In the genomic region with DNA sequence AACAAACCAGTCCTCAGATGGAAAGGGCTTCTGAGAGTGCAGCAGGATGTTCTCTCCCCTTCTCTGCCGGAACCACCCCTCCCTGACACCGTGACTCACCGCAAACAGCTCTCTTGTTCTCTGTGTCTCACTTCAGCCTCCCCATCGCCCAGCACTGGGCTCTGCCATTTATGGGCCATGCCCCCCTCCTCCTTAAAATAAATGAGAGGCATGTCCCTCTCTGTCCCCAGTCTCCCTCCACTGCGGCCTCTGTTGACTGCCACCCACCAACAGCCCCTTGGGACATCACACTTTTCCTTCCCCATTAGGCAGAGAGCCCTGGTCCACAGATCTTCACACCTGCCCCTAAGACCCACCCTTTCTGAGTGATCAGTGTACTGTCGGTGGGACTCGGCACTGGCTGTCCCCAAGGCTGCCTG, we compare ENCODE assay signal across 8 cellular contexts. TPM values are rescaled to one million over a fixed set of nuclear protein-coding genes. Genes with fewer than 3 reads are reported as not detected.
A peak's percentile ranks its signal among the peaks of the same experiment; 100 is the strongest.
DNase-seq lines count a peak whose midpoint lies in the region; ATAC-seq and TF ChIP-seq lines count a peak whose summit lies in the region.

No MANE protein-coding gene starts in this region.

- TF ChIP-seq POLR2A in sigmoid colon (IDR thresholded peaks at IDR 0.05): no peak

- DNase-seq in COLO668 (lab: John Stamatoyannopoulos, UW; ENCODE audit: unreplicated experiment) (peak; percentile 60), fibroblast of pulmonary artery (ENCODE audit: low read depth) (peak; percentile 81), sigmoid colon (peak; percentile 86), SKM-1 (lab: John Stamatoyannopoulos, UW; ENCODE audit: unreplicated experiment) (no peak)
- DNase-seq in activated CD8-positive, alpha-beta memory T cell treated with anti-CD3 and anti-CD28 coated beads for 4 hours (ENCODE audit: low read depth in 2 of 2): peak; percentile 61 to 64

- H4K20me1 ChIP-seq in Loucy (ENCODE audit: insufficient read depth, low read length, poor library complexity, severe bottlenecking): no peaks in the 10 kb centered on the region

- no peak for TF ChIP-seq EP300 in sigmoid colon (IDR thresholded peaks at IDR 0.05)

- no peaks in the 10 kb centered on the region for H3K27me3 ChIP-seq in Loucy (ENCODE audit: insufficient read depth, low read length, poor library complexity, severe bottlenecking)
- H3K27me3 ChIP-seq in sigmoid colon: no peaks in the 10 kb centered on the region

- 23 to 42% methylated on average over 7 of the region's 7 CpGs for WGBS in sigmoid colon, 2 donors

- peak overlapping the region; percentile 90 for H3K9ac ChIP-seq in Loucy (ENCODE audit: low read depth, low read length, poor library complexity, severe bottlenecking)

- H3K4me3 ChIP-seq in Loucy (ENCODE audit: low read length, poor library complexity, severe bottlenecking) (peak overlapping the region; percentile 66), fibroblast of pulmonary artery (replicated peaks; ENCODE audit: low read depth, low read length) (no peak overlapping the region), sigmoid colon (no peak overlapping the region)

- H3K27ac ChIP-seq in sigmoid colon: peak overlapping the region; percentile 67 to 94 (median 76)

- H3K4me2 ChIP-seq in Loucy (ENCODE audit: low read depth, low read length, poor library complexity, severe bottlenecking): peak overlapping the region; percentile 77

- H3K9me3 ChIP-seq in Loucy (ENCODE audit: insufficient read depth, low read depth, low read length) (no peaks in the 10 kb centered on the region), sigmoid colon (no peaks in the 10 kb centered on the region)

- peaks cover 55% of the 10 kb centered on the region for H3K79me2 ChIP-seq in Loucy (ENCODE audit: insufficient read depth, low read length)

- H3F3A ChIP-seq in Loucy (ENCODE audit: low read depth): peaks cover 10% of the 10 kb centered on the region; the same call in 1 of the 2 replicates

- H2AFZ ChIP-seq in Loucy (ENCODE audit: low read length): peak overlapping the region; percentile 23; the same call in 1 of the 2 replicates

- peaks cover 5% of the 10 kb centered on the region; the same call in 1 of the 2 replicates for H3K36me3 ChIP-seq in Loucy (ENCODE audit: insufficient read depth, low read length)
- peaks cover 0 to 15% (median 3%) of the 10 kb centered on the region in 4 donors for H3K36me3 ChIP-seq in sigmoid colon

- H3K9me2 ChIP-seq in Loucy (replicated peaks; ENCODE audit: low read depth, low read length): no peaks in the 10 kb centered on the region

- intact Hi-C loops in sigmoid colon (cut with DNase I): loop anchor here (10.0 kb wide), 2 partner anchors 345 to 475 kb away; a partner anchor contains a TSS

- TF ChIP-seq CTCF in Loucy (conservative IDR thresholded peaks at IDR 0.05; ENCODE audit: low read length) (no peak), fibroblast of pulmonary artery (IDR thresholded peaks at IDR 0.05; ENCODE audit: low read length, missing control alignments) (no peak), sigmoid colon (IDR thresholded peaks at IDR 0.05) (no peak)

- ATAC-seq in GM21529 (IDR thresholded peaks at IDR 0.05; ENCODE audit: unreplicated experiment) (peak; percentile 87), GM21526 (IDR thresholded peaks at IDR 0.05; ENCODE audit: low FRiP score, unreplicated experiment) (no peak)

- H3K4me1 ChIP-seq in Loucy (ENCODE audit: insufficient read depth, low read length, poor library complexity, severe bottlenecking): peaks cover 58% of the 10 kb centered on the region
- peaks cover 0 to 58% (median 50%) of the 10 kb centered on the region in 4 donors for H3K4me1 ChIP-seq in sigmoid colon

RNA-seq across cellular contexts. Expression of a gene that starts 6.3 kb away (rescaled TPM):
- 10 to 100 TPM; 17.8 to 46.8 (median 21.0) TPM for total RNA-seq in sigmoid colon
- polyA plus RNA-seq in sigmoid colon: 1 to 10 TPM; 1.6 to 4.0 (median 2.4) TPM

RNA-seq across cellular contexts. Expression of a gene that starts 12.3 kb away (rescaled TPM):
- total RNA-seq in sigmoid colon: under 1 TPM in 1 of 4 donors, not detected in 3; 0.36 TPM
- 1 to 10 TPM in 1 of 3 donors, under 1 TPM in 2; 0.60 to 4.0 (median 0.69) TPM for polyA plus RNA-seq in sigmoid colon

RNA-seq across cellular contexts. Expression of a gene that starts 43.8 kb away (rescaled TPM):
- total RNA-seq in sigmoid colon: 10 to 100 TPM in 2 of 4 donors, 1 to 10 TPM in 2; 3.9 to 21.8 (median 10.1) TPM
- 100 to 1,000 TPM; 102 to 147 (median 103) TPM for polyA plus RNA-seq in sigmoid colon
